Comparison of ENCODE assay signal across 13 cellular contexts in genomic region chr16:79607587-79607986, GRCh38. TPM values are rescaled to one million over a fixed set of nuclear protein-coding genes. Genes with fewer than 3 reads are reported as not detected.
DNase-seq lines count a peak whose midpoint lies in the region; ATAC-seq and TF ChIP-seq lines count a peak whose summit lies in the region.
"Had no signal": no experiment of that assay in that cellular context is flagged by ENCODE, and none has a peak within 500 bp of the region (broad histone marks: within the 10 kb centered on the region; RNA-seq: fewer than 3 reads in every experiment).

No MANE protein-coding gene starts in this region.

- TF ChIP-seq POLR2A in testis (IDR thresholded peaks at IDR 0.05) = no peak

- intact Hi-C loops in testis (cut with DNase I; ENCODE audit: low total_unique reads) = no loop called here

- in situ Hi-C loops in ACHN (cut with HindIII; ENCODE audit: low pct_ligation_motif_present, low pct_unique_long_range_greater_than_20kb, low sequenced_read_pairs) = no loop called here

- H2AFZ ChIP-seq in mesenchymal stem cell (ENCODE audit: low read depth, low read length) = no peak overlapping the region

- H3K4me1 ChIP-seq in mesenchymal stem cell (ENCODE audit: control insufficient read depth, insufficient read depth, low read depth, low read length) = peaks cover 8% of the 10 kb centered on the region
- no peaks in the 10 kb centered on the region for H3K4me1 ChIP-seq in testis

- TF ChIP-seq CTCF in choroid plexus epithelial cell (conservative IDR thresholded peaks at IDR 0.05; ENCODE audit: low read depth, low read length) (no peak), testis (IDR thresholded peaks at IDR 0.05) (no peak)

- no peak overlapping the region for H3K14ac ChIP-seq in mesenchymal stem cell (ENCODE audit: low read length in 2 of 2)

- H3K4me2 ChIP-seq in mesenchymal stem cell (ENCODE audit: low read length, poor library complexity, severe bottlenecking) = no peak overlapping the region
- H3K4me2 ChIP-seq: BLaER1 had no signal

- H3K4me3 ChIP-seq in choroid plexus epithelial cell (ENCODE audit: low read depth, low read length) (no peak overlapping the region), mesenchymal stem cell (ENCODE audit: insufficient read depth in 1 of 2, low read depth in 1 of 2, low read length in 2 of 2) (no peak overlapping the region), testis (no peak overlapping the region)
- H3K4me3 ChIP-seq: BLaER1 had no signal

- no peak overlapping the region for H3K18ac ChIP-seq in mesenchymal stem cell (ENCODE audit: low read depth in 1 of 2, low read length in 2 of 2)

- no peak overlapping the region for H4K8ac ChIP-seq in mesenchymal stem cell (ENCODE audit: low read length)

- H3K9me3 ChIP-seq in mesenchymal stem cell (ENCODE audit: control insufficient read depth, low read length) (no peaks in the 10 kb centered on the region), testis (no peaks in the 10 kb centered on the region)
- H3K9me3 ChIP-seq: BLaER1 had no signal

- DNase-seq in ACHN (peak; percentile 14), M059J (ENCODE audit: low read depth) (peak; percentile 36), choroid plexus epithelial cell (ENCODE audit: low read depth) (peak; percentile 64), mesenchymal stem cell (peak; percentile 70), testis (no peak), GDM1 (lab: John Stamatoyannopoulos, UW) (no peak), EL (no peak)
- DNase-seq: activated CD8-positive, alpha-beta T cell treated with anti-CD3 and anti-CD28 coated beads for 36 hours; activated naive CD8-positive, alpha-beta T cell treated with anti-CD3 and anti-CD28 coated beads, Interleukin-2, amount 10 ng/mL, durations not matched to agents 7 days and 5 days; NCI-H1048 had no signal

- no peak for ATAC-seq in HG03025 (IDR thresholded peaks at IDR 0.05; ENCODE audit: low FRiP score, unreplicated experiment)
- ATAC-seq: activated CD8-positive, alpha-beta T cell treated with anti-CD3 and anti-CD28 coated beads for 36 hours; stimulated activated memory B cell treated with anti-CD40 and anti-IgM and Interleukin-4, amounts not matched to agents 10 μg/mL and 1 μg/mL and 100 μg/mL, for 72 hours had no signal

- no peak overlapping the region for H4K91ac ChIP-seq in mesenchymal stem cell (ENCODE audit: low read length)

- WGBS in mesenchymal stem cell = 62% methylated on average over 3 of the region's 3 CpGs
- WGBS in testis, 2 donors = 82 to 84% methylated on average over 3 of the region's 3 CpGs

- H2BK5ac ChIP-seq in mesenchymal stem cell (ENCODE audit: low read depth, low read length, poor library complexity, severe bottlenecking) = no peak overlapping the region

- no peak overlapping the region for H3K27ac ChIP-seq in mesenchymal stem cell (ENCODE audit: low read length, poor library complexity, severe bottlenecking)
- H3K27ac ChIP-seq in testis = no peak overlapping the region
- H3K27ac ChIP-seq: BLaER1 had no signal

- no peak overlapping the region for H3K23ac ChIP-seq in mesenchymal stem cell (ENCODE audit: low read length in 2 of 2)

- H3K4ac ChIP-seq in mesenchymal stem cell (ENCODE audit: low read depth in 1 of 2, low read length in 2 of 2) = no peak overlapping the region

- H2BK120ac ChIP-seq in mesenchymal stem cell (ENCODE audit: low read depth, low read length) = no peak overlapping the region

- no peaks in the 10 kb centered on the region for H3K79me1 ChIP-seq in mesenchymal stem cell (replicated peaks; ENCODE audit: low read length, poor library complexity, severe bottlenecking)

- H3K27me3 ChIP-seq in mesenchymal stem cell (ENCODE audit: control insufficient read depth in 1 of 2, insufficient read depth in 1 of 2, low read length in 2 of 2) (peaks cover 0 to 5% of the 10 kb centered on the region in 2 experiments), testis (no peaks in the 10 kb centered on the region)
- H3K27me3 ChIP-seq: BLaER1 had no signal

- no peak overlapping the region for H2BK12ac ChIP-seq in mesenchymal stem cell (ENCODE audit: low read length in 2 of 2)

- peak overlapping the region; percentile 85 for H2AK5ac ChIP-seq in mesenchymal stem cell (ENCODE audit: low read length, severe bottlenecking)

- H3K9ac ChIP-seq in mesenchymal stem cell (ENCODE audit: low read length) = no peak overlapping the region
- H3K9ac ChIP-seq: BLaER1 had no signal

- H2BK15ac ChIP-seq in mesenchymal stem cell (ENCODE audit: low read depth, poor library complexity, severe bottlenecking) = no peak overlapping the region

- H3K36me3 ChIP-seq in mesenchymal stem cell (ENCODE audit: control insufficient read depth in 1 of 2, insufficient read depth in 2 of 2, low read depth in 1 of 2, low read length in 2 of 2) = no peaks in the 10 kb centered on the region
- no peaks in the 10 kb centered on the region for H3K36me3 ChIP-seq in testis (ENCODE audit: low read depth, missing control alignments)
- H3K36me3 ChIP-seq: BLaER1 had no signal

RNA-seq across cellular contexts. Expression of gene MAF, which starts 7.0 kb away (rescaled TPM):
- total RNA-seq in M059J (2014; rRNA removed; shearing (Covaris generic)) = 0.39 TPM in 1 of 2 replicates, not detected in the other
- 32.9 TPM for polyA plus RNA-seq in mesenchymal stem cell (2013, experiment 1 of 2)
- polyA plus RNA-seq in mesenchymal stem cell (2013, experiment 2 of 2) = 32.6 TPM
- 100 to 1,000 TPM in 1 of 2 donors, 10 to 100 TPM in 1; 84.6 to 112 TPM for total RNA-seq in testis
- polyA plus RNA-seq in testis (ENCODE audit: insufficient read depth, low read depth, low replicate concordance) = 22.0 TPM

Comparison
In these comparisons a context has a peak if more than half of its experiments do, and no peak if none do; other contexts are left out.
1. DNase-seq: peak in ACHN (single experiment), M059J (single experiment), choroid plexus epithelial cell (single experiment) and mesenchymal stem cell (single experiment); none in testis (single experiment), GDM1 (single experiment) and EL (single experiment).
2. RNA of gene MAF, which starts 7.0 kb away (total RNA-seq): 84.6 to 112 TPM in testis; 0.39 TPM in M059J; every median in the first group is over 10 times any median in the second.